ENCODE assay signal across 13 cellular contexts in the genomic region with DNA sequence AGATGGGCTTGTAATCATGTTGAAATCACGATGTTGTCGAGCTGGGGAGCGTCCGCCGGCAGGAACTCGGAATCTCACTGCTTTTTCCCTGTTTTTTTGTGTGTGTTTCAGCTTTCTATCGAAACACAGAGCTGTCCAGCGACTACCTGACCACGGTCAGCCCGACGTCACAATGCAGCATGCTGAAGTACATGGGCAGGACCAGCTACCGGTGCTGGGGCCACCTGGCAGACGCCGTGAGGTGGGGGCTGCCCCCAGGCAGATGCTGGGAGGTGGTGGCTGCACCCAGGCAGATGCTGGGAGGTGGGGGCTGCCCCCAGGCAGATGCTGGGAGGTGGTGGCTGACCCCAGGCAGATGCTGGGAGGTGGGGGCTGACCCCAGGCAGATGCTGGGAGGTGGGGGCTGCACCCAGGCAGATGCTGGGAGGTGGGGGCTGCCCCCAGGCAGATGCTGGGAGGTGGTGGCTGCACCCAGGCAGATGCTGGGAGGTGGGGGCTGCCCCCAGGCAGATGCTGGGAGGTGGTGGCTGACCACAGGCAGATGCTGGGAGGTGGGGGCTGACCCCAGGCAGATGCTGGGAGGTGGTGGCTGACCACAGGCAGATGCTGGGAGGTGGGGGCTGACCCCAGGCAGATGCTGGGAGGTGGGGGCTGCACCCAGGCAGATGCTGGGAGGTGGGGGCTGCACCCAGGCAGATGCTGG. TPM values are rescaled to one million over a fixed set of nuclear protein-coding genes. Genes with fewer than 3 reads are reported as not detected.
"Had no signal": no experiment of that assay in that cellular context is flagged by ENCODE, and none has a peak within 500 bp of the region (broad histone marks: within the 10 kb centered on the region; RNA-seq: fewer than 3 reads in every experiment).

No MANE protein-coding gene starts in this region.

RNA-seq across cellular contexts. Expression of gene ASMT, which starts 9.4 kb away (rescaled TPM):
- total RNA-seq: dermis microvascular lymphatic vessel endothelial cell, esophagus squamous epithelium, heart right ventricle, kidney epithelial cell, left lung, lower leg skin, lung microvascular endothelial cell, renal cortical epithelial cell, right cardiac atrium, sigmoid colon, skeletal muscle tissue, stomach, thyroid gland had no signal
- polyA plus RNA-seq: right cardiac atrium had no signal
